ENCODE assay signal across 21 cellular contexts in genomic region chr12:24510581-24511125, GRCh38.
"Had no signal": no experiment of that assay in that cellular context is flagged by ENCODE, and none has a peak within 500 bp of the region (broad histone marks: within the 10 kb centered on the region; RNA-seq: fewer than 3 reads in every experiment).

No MANE protein-coding gene starts in this region.

- DNase-seq: Kasumi-1, MM.1S, NCI-H1092 treated with DMSO at 0.1 percent for 48 hours, NCI-H1436, NCI-H187, NCI-H2029, NCI-H2081 treated with DMSO at 0.1 percent for 48 hours, NCI-H2171, NCI-H226, NCI-H446, NCI-H510A, NCI-H524 treated with DMSO at 0.1 percent for 48 hours, NCI-H69, NCI-H774, SHP77 had no signal

- H3K36me3 Mint-ChIP-seq: IgD-negative memory B cell had no signal

- H3K9me3 Mint-ChIP-seq: IgD-negative memory B cell had no signal

- H3K4me3 Mint-ChIP-seq: IgD-negative memory B cell had no signal

- H3K4me1 Mint-ChIP-seq: IgD-negative memory B cell had no signal

- ATAC-seq: K562, SK-N-SH treated with all-trans-retinoic acid at 6 μM for 48 hours had no signal

- H3K9ac ChIP-seq: KMS-11 had no signal

- H3K27me3 Mint-ChIP-seq: IgD-negative memory B cell had no signal

- H3K4me3 ChIP-seq: K562 had no signal

- H3K4me2 ChIP-seq: KMS-11 had no signal

- H3K27ac ChIP-seq: KMS-11, RWPE1 had no signal

- FAIRE-seq: K562, RCC 7860 had no signal
